ENCODE assay signal across 27 cellular contexts in genomic region chr5:123084730-123085605, GRCh38. TPM values are rescaled to one million over a fixed set of nuclear protein-coding genes. Genes with fewer than 3 reads are reported as not detected.
"Had no signal": no experiment of that assay in that cellular context is flagged by ENCODE, and none has a peak within 500 bp of the region (broad histone marks: within the 10 kb centered on the region; RNA-seq: fewer than 3 reads in every experiment).

No MANE protein-coding gene starts in this region.

- H3K36me3 Mint-ChIP-seq: activated naive CD8-positive, alpha-beta T cell treated with anti-CD3 and anti-CD28 coated beads for 36 hours; naive thymus-derived CD4-positive, alpha-beta T cell; stimulated activated effector memory CD8-positive, alpha-beta T cell treated with anti-CD3 and anti-CD28 coated beads, Interleukin-12 subunit alpha, Interleukin-12 subunit beta, amount 100 ng/mL, for 72 hours had no signal

- H3K36me3 ChIP-seq: adrenal gland, esophagus squamous epithelium, heart right ventricle, pancreas, prostate gland, sigmoid colon, thyroid gland had no signal

- H3K4me3 ChIP-seq: adrenal gland, body of pancreas, esophagus squamous epithelium, heart right ventricle, pancreas, prostate gland, sigmoid colon, thyroid gland had no signal

- H3K27ac Mint-ChIP-seq: activated naive CD8-positive, alpha-beta T cell treated with anti-CD3 and anti-CD28 coated beads for 36 hours; naive thymus-derived CD4-positive, alpha-beta T cell; stimulated activated effector memory CD8-positive, alpha-beta T cell treated with anti-CD3 and anti-CD28 coated beads, Interleukin-12 subunit alpha, Interleukin-12 subunit beta, amount 100 ng/mL, for 72 hours; stimulated activated naive CD8-positive, alpha-beta T cell treated with anti-CD3 and anti-CD28 coated beads, Interleukin-15, amount 100 ng/mL, for 72 hours; T-helper 2 cell treated with Interferon-gamma antibody and Interleukin-4, amounts not matched to agents 5 μg/mL and 100 μg/mL, for 36 hours had no signal

- H3K9me3 ChIP-seq: adrenal gland, body of pancreas, esophagus squamous epithelium, heart right ventricle, pancreas, prostate gland, sigmoid colon, thyroid gland had no signal

- H3K9me3 Mint-ChIP-seq: activated naive CD8-positive, alpha-beta T cell treated with anti-CD3 and anti-CD28 coated beads for 36 hours; stimulated activated effector memory CD8-positive, alpha-beta T cell treated with anti-CD3 and anti-CD28 coated beads, Interleukin-12 subunit alpha, Interleukin-12 subunit beta, amount 100 ng/mL, for 72 hours; stimulated activated naive CD8-positive, alpha-beta T cell treated with anti-CD3 and anti-CD28 coated beads, Interleukin-15, amount 100 ng/mL, for 72 hours; T-helper 2 cell treated with Interferon-gamma antibody and Interleukin-4, amounts not matched to agents 5 μg/mL and 100 μg/mL, for 36 hours had no signal

- H3K4me3 Mint-ChIP-seq: activated naive CD8-positive, alpha-beta T cell treated with anti-CD3 and anti-CD28 coated beads for 36 hours; naive thymus-derived CD4-positive, alpha-beta T cell; stimulated activated effector memory CD8-positive, alpha-beta T cell treated with anti-CD3 and anti-CD28 coated beads, Interleukin-12 subunit alpha, Interleukin-12 subunit beta, amount 100 ng/mL, for 72 hours; stimulated activated naive CD8-positive, alpha-beta T cell treated with anti-CD3 and anti-CD28 coated beads, Interleukin-15, amount 100 ng/mL, for 72 hours; T-helper 2 cell treated with Interferon-gamma antibody and Interleukin-4, amounts not matched to agents 5 μg/mL and 100 μg/mL, for 36 hours had no signal

- H3K27ac ChIP-seq: adrenal gland, body of pancreas, epithelial cell of prostate, esophagus squamous epithelium, heart right ventricle, pancreas, prostate gland, sigmoid colon, thyroid gland had no signal

- H3K4me1 ChIP-seq: prostate gland had no signal

- ATAC-seq: body of pancreas; heart right ventricle; left cardiac atrium; naive thymus-derived CD4-positive, alpha-beta T cell; pancreas; stimulated activated effector memory CD8-positive, alpha-beta T cell treated with anti-CD3 and anti-CD28 coated beads, Interleukin-12 subunit alpha, Interleukin-12 subunit beta, amount 100 ng/mL, for 72 hours; stimulated activated naive CD8-positive, alpha-beta T cell treated with anti-CD3 and anti-CD28 coated beads, Interleukin-15, amount 100 ng/mL, for 72 hours had no signal

- DNase-seq: activated CD4-positive, alpha-beta T cell treated with anti-CD3 and anti-CD28 coated beads for 4 hours; activated CD4-positive, alpha-beta T cell treated with anti-CD3 and anti-CD28 coated beads, Interleukin-2, amount 50 U/mL, for 48 hours; activated CD8-positive, alpha-beta memory T cell treated with anti-CD3 and anti-CD28 coated beads for 24 hours; activated effector memory CD4-positive, alpha-beta T cell treated with Interleukin-2 at 50 U/mL for 16 hours; activated naive CD4-positive, alpha-beta T cell treated with Interleukin-2 at 50 U/mL for 16 hours; activated naive CD8-positive, alpha-beta T cell treated with anti-CD3 and anti-CD28 coated beads for 36 hours; adrenal gland; aorta; body of pancreas; dermis blood vessel endothelial cell; effector CD4-positive, alpha-beta T cell; esophagus squamous epithelium; foreskin melanocyte; heart right ventricle; left cardiac atrium; midbrain; naive thymus-derived CD4-positive, alpha-beta T cell; pancreas; sigmoid colon; stimulated activated CD4-positive, alpha-beta T cell treated with anti-CD3 and anti-CD28 coated beads, Interleukin-4, amount 100 ng/mL, for 24 hours; stimulated activated naive CD8-positive, alpha-beta T cell treated with anti-CD3 and anti-CD28 coated beads, Interleukin-15, amount 100 ng/mL, for 72 hours; substantia nigra; thyroid gland had no signal

RNA-seq across cellular contexts. Expression of gene PRDM6, which starts 4.1 kb away (rescaled TPM):
- total RNA-seq: activated naive CD8-positive, alpha-beta T cell treated with anti-CD3 and anti-CD28 coated beads for 36 hours; dermis blood vessel endothelial cell; naive thymus-derived CD4-positive, alpha-beta T cell had no signal

RNA-seq across cellular contexts. Expression of gene PPIC, which starts 48.4 kb away (rescaled TPM):
- total RNA-seq: activated naive CD8-positive, alpha-beta T cell treated with anti-CD3 and anti-CD28 coated beads for 36 hours; naive thymus-derived CD4-positive, alpha-beta T cell had no signal
